ENCODE assay signal across 1 cellular context in the genomic region with DNA sequence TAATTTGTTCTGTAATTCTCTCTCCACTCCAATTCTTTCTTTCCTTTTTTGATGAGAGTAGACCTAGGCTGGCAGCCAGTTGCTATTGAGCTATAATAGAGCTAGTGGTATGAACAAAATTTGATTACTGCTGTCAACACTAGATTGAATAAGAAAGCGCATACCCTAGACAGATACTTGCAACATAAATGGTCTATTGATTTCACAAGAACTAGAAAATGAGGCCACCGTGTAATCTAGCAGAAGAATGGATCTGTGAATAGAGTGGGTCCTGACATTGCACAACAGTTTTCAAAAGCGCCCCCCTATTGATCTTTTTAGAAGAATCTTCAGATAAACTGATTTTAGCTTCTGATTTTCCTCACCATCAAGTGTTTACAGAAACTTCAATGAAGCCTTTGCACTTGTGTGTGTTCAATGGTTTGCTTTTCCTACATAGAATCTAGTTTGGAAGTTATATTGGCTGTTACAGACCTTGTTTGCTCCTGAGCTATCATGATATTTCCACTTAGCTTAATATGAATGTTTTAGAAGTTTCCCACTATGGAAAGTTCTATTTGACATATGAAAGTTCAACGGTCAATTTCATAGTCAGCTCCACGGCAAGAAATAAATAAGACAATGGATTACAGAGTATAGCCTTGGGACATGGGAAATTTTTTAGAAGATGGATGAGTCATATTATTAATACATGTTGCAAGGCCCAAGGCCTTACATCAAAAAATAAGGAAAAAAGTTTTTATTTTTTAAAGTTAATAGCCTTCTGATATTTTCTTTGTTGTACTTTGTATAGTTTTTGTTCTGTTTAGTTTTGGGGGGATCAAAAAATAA.
A peak's percentile ranks its signal among the peaks of the same experiment; 100 is the strongest.
TF ChIP-seq lines count a peak whose summit lies in the region.

No MANE protein-coding gene starts in this region.

TF ChIP-seq in HepG2, 621 proteins besides CTCF, POLR2A, EP300 and RAD21 (continued from another document and continues in another):
- TF ChIP-seq, protein P1, sequence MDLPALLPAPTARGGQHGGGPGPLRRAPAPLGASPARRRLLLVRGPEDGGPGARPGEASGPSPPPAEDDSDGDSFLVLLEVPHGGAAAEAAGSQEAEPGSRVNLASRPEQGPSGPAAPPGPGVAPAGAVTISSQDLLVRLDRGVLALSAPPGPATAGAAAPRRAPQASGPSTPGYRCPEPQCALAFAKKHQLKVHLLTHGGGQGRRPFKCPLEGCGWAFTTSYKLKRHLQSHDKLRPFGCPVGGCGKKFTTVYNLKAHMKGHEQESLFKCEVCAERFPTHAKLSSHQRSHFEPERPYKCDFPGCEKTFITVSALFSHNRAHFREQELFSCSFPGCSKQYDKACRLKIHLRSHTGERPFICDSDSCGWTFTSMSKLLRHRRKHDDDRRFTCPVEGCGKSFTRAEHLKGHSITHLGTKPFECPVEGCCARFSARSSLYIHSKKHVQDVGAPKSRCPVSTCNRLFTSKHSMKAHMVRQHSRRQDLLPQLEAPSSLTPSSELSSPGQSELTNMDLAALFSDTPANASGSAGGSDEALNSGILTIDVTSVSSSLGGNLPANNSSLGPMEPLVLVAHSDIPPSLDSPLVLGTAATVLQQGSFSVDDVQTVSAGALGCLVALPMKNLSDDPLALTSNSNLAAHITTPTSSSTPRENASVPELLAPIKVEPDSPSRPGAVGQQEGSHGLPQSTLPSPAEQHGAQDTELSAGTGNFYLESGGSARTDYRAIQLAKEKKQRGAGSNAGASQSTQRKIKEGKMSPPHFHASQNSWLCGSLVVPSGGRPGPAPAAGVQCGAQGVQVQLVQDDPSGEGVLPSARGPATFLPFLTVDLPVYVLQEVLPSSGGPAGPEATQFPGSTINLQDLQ (CRISPR knock-in tag; IDR thresholded peaks at IDR 0.05) = no peak
- TF ChIP-seq PHF21A (CRISPR knock-in tag; IDR thresholded peaks at IDR 0.05) = peak; percentile 62; the same call in 1 of the 2 replicates
- no peak for TF ChIP-seq SETDB1 (CRISPR knock-in tag; IDR thresholded peaks at IDR 0.05; ENCODE audit: borderline replicate concordance)
- TF ChIP-seq CCDC6 (CRISPR knock-in tag; IDR thresholded peaks at IDR 0.05) = no peak; the same call in 1 of the 2 replicates
- TF ChIP-seq ONECUT2 (CRISPR knock-in tag; IDR thresholded peaks at IDR 0.05) = peak; percentile 94
- TF ChIP-seq TP53 (CRISPR knock-in tag; conservative IDR thresholded peaks at IDR 0.05) = no peak
- TF ChIP-seq ZFP1 (CRISPR knock-in tag; IDR thresholded peaks at IDR 0.05) = 0 out of 2 replicates have a peak, but pooled peaks have one; percentile 32
- no peak for TF ChIP-seq ZNF274 (CRISPR knock-in tag; IDR thresholded peaks at IDR 0.05)
- no peak for TF ChIP-seq ZNF225 (CRISPR knock-in tag; IDR thresholded peaks at IDR 0.05)
- TF ChIP-seq ZNF333 (CRISPR knock-in tag; IDR thresholded peaks at IDR 0.05; ENCODE audit: borderline replicate concordance) = no peak
- TF ChIP-seq BORCS8-MEF2B (CRISPR knock-in tag; IDR thresholded peaks at IDR 0.05) = no peak
- TF ChIP-seq TARDBP (CRISPR knock-in tag; IDR thresholded peaks at IDR 0.05) = no peak; the same call in 1 of the 2 replicates
- no peak for TF ChIP-seq TCF12 (IDR thresholded peaks at IDR 0.05)
- TF ChIP-seq TCF12 (CRISPR knock-in tag; IDR thresholded peaks at IDR 0.05) = 0 out of 2 replicates have a peak, but pooled peaks have one; percentile 56
- no peak for TF ChIP-seq SATB2 (CRISPR knock-in tag; IDR thresholded peaks at IDR 0.05)
- TF ChIP-seq ZNF605 (CRISPR knock-in tag; IDR thresholded peaks at IDR 0.05) = no peak
- no peak for TF ChIP-seq DR1 (CRISPR knock-in tag; IDR thresholded peaks at IDR 0.05)
- TF ChIP-seq SP2 (CRISPR knock-in tag; IDR thresholded peaks at IDR 0.05) = no peak
- TF ChIP-seq NPAS2 (CRISPR knock-in tag; IDR thresholded peaks at IDR 0.05; ENCODE audit: borderline replicate concordance) = no peak
- TF ChIP-seq CBX1 (IDR thresholded peaks at IDR 0.05; ENCODE audit: low read depth) = no peak
- no peak for TF ChIP-seq BRD4 (CRISPR knock-in tag; IDR thresholded peaks at IDR 0.05)
- no peak for TF ChIP-seq ZFP90 (CRISPR knock-in tag; IDR thresholded peaks at IDR 0.05; ENCODE audit: borderline replicate concordance)
- peak; percentile 82; the same call in 1 of the 2 replicates for TF ChIP-seq FOXJ3 (CRISPR knock-in tag; IDR thresholded peaks at IDR 0.05; ENCODE audit: borderline replicate concordance)
- TF ChIP-seq, protein P2, sequence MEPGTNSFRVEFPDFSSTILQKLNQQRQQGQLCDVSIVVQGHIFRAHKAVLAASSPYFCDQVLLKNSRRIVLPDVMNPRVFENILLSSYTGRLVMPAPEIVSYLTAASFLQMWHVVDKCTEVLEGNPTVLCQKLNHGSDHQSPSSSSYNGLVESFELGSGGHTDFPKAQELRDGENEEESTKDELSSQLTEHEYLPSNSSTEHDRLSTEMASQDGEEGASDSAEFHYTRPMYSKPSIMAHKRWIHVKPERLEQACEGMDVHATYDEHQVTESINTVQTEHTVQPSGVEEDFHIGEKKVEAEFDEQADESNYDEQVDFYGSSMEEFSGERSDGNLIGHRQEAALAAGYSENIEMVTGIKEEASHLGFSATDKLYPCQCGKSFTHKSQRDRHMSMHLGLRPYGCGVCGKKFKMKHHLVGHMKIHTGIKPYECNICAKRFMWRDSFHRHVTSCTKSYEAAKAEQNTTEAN (CRISPR knock-in tag; conservative IDR thresholded peaks at IDR 0.05) = 0 out of 2 replicates have a peak, but pooled peaks have one; percentile 61
- no peak for TF ChIP-seq ZNF224 (CRISPR knock-in tag; IDR thresholded peaks at IDR 0.05)
- TF ChIP-seq, protein P3, sequence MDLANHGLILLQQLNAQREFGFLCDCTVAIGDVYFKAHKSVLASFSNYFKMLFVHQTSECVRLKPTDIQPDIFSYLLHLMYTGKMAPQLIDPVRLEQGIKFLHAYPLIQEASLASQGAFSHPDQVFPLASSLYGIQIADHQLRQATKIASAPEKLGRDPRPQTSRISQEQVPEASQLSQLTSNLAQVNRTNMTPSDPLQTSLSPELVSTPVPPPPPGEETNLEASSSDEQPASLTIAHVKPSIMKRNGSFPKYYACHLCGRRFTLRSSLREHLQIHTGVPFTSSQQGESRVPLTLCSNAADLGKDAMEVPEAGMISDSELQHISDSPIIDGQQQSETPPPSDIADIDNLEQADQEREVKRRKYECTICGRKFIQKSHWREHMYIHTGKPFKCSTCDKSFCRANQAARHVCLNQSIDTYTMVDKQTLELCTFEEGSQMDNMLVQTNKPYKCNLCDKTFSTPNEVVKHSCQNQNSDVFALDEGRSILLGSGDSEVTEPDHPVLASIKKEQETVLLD (CRISPR knock-in tag; IDR thresholded peaks at IDR 0.05; ENCODE audit: low read depth) = no peak
- no peak for TF ChIP-seq ZNF678 (CRISPR knock-in tag; IDR thresholded peaks at IDR 0.05)
- TF ChIP-seq, protein P4, sequence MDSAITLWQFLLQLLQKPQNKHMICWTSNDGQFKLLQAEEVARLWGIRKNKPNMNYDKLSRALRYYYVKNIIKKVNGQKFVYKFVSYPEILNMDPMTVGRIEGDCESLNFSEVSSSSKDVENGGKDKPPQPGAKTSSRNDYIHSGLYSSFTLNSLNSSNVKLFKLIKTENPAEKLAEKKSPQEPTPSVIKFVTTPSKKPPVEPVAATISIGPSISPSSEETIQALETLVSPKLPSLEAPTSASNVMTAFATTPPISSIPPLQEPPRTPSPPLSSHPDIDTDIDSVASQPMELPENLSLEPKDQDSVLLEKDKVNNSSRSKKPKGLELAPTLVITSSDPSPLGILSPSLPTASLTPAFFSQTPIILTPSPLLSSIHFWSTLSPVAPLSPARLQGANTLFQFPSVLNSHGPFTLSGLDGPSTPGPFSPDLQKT (CRISPR knock-in tag; IDR thresholded peaks at IDR 0.05; ENCODE audit: borderline replicate concordance) = no peak
- TF ChIP-seq NR2F6 (IDR thresholded peaks at IDR 0.05) = peak; percentile 65
- TF ChIP-seq NR2F6 (CRISPR knock-in tag; IDR thresholded peaks at IDR 0.05) = peak; percentile 18; the same call in 1 of the 2 replicates
- TF ChIP-seq ZSCAN22 (CRISPR knock-in tag; IDR thresholded peaks at IDR 0.05) = no peak
- no peak for TF ChIP-seq PCBP1 (IDR thresholded peaks at IDR 0.05; ENCODE audit: borderline replicate concordance, low read depth, low read length)
- TF ChIP-seq PRMT3 (CRISPR knock-in tag; IDR thresholded peaks at IDR 0.05; ENCODE audit: borderline replicate concordance, low read depth) = no peak
- TF ChIP-seq CEBPB (IDR thresholded peaks at IDR 0.05; ENCODE audit: borderline replicate concordance, low read depth, low read length) = peak; percentile 92
- TF ChIP-seq, protein P5, sequence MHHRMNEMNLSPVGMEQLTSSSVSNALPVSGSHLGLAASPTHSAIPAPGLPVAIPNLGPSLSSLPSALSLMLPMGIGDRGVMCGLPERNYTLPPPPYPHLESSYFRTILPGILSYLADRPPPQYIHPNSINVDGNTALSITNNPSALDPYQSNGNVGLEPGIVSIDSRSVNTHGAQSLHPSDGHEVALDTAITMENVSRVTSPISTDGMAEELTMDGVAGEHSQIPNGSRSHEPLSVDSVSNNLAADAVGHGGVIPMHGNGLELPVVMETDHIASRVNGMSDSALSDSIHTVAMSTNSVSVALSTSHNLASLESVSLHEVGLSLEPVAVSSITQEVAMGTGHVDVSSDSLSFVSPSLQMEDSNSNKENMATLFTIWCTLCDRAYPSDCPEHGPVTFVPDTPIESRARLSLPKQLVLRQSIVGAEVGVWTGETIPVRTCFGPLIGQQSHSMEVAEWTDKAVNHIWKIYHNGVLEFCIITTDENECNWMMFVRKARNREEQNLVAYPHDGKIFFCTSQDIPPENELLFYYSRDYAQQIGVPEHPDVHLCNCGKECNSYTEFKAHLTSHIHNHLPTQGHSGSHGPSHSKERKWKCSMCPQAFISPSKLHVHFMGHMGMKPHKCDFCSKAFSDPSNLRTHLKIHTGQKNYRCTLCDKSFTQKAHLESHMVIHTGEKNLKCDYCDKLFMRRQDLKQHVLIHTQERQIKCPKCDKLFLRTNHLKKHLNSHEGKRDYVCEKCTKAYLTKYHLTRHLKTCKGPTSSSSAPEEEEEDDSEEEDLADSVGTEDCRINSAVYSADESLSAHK (CRISPR knock-in tag; IDR thresholded peaks at IDR 0.05; ENCODE audit: borderline replicate concordance) = no peak
- no peak for TF ChIP-seq HMGA1 (CRISPR knock-in tag; conservative IDR thresholded peaks at IDR 0.05)
- TF ChIP-seq EHMT2 (IDR thresholded peaks at IDR 0.05; ENCODE audit: borderline replicate concordance, low read depth, low read length) = no peak; the same call in 1 of the 2 replicates
- peak; percentile 37; the same call in 1 of the 2 replicates for TF ChIP-seq ZMYM4 (CRISPR knock-in tag; IDR thresholded peaks at IDR 0.05)
- no peak for TF ChIP-seq KDM1A (CRISPR knock-in tag; IDR thresholded peaks at IDR 0.05)
- TF ChIP-seq, protein P6, sequence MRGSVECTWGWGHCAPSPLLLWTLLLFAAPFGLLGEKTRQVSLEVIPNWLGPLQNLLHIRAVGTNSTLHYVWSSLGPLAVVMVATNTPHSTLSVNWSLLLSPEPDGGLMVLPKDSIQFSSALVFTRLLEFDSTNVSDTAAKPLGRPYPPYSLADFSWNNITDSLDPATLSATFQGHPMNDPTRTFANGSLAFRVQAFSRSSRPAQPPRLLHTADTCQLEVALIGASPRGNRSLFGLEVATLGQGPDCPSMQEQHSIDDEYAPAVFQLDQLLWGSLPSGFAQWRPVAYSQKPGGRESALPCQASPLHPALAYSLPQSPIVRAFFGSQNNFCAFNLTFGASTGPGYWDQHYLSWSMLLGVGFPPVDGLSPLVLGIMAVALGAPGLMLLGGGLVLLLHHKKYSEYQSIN (CRISPR knock-in tag; IDR thresholded peaks at IDR 0.05; ENCODE audit: borderline replicate concordance) = no peak
- 0 out of 2 replicates have a peak, but pooled peaks have one; percentile 18 for TF ChIP-seq ZNF569 (CRISPR knock-in tag; IDR thresholded peaks at IDR 0.05; ENCODE audit: borderline replicate concordance)
- TF ChIP-seq MIER2 (CRISPR knock-in tag; IDR thresholded peaks at IDR 0.05) = no peak
- peak; percentile 71 for TF ChIP-seq ZNF331 (CRISPR knock-in tag; IDR thresholded peaks at IDR 0.05)
- TF ChIP-seq, protein P7, sequence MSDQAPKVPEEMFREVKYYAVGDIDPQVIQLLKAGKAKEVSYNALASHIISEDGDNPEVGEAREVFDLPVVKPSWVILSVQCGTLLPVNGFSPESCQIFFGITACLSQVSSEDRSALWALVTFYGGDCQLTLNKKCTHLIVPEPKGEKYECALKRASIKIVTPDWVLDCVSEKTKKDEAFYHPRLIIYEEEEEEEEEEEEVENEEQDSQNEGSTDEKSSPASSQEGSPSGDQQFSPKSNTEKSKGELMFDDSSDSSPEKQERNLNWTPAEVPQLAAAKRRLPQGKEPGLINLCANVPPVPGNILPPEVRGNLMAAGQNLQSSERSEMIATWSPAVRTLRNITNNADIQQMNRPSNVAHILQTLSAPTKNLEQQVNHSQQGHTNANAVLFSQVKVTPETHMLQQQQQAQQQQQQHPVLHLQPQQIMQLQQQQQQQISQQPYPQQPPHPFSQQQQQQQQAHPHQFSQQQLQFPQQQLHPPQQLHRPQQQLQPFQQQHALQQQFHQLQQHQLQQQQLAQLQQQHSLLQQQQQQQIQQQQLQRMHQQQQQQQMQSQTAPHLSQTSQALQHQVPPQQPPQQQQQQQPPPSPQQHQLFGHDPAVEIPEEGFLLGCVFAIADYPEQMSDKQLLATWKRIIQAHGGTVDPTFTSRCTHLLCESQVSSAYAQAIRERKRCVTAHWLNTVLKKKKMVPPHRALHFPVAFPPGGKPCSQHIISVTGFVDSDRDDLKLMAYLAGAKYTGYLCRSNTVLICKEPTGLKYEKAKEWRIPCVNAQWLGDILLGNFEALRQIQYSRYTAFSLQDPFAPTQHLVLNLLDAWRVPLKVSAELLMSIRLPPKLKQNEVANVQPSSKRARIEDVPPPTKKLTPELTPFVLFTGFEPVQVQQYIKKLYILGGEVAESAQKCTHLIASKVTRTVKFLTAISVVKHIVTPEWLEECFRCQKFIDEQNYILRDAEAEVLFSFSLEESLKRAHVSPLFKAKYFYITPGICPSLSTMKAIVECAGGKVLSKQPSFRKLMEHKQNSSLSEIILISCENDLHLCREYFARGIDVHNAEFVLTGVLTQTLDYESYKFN (CRISPR knock-in tag; conservative IDR thresholded peaks at IDR 0.05) = peak; percentile 77
- TF ChIP-seq ZNF264 (CRISPR knock-in tag; IDR thresholded peaks at IDR 0.05) = no peak
- TF ChIP-seq, protein P8, sequence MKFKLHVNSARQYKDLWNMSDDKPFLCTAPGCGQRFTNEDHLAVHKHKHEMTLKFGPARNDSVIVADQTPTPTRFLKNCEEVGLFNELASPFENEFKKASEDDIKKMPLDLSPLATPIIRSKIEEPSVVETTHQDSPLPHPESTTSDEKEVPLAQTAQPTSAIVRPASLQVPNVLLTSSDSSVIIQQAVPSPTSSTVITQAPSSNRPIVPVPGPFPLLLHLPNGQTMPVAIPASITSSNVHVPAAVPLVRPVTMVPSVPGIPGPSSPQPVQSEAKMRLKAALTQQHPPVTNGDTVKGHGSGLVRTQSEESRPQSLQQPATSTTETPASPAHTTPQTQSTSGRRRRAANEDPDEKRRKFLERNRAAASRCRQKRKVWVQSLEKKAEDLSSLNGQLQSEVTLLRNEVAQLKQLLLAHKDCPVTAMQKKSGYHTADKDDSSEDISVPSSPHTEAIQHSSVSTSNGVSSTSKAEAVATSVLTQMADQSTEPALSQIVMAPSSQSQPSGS (CRISPR knock-in tag; IDR thresholded peaks at IDR 0.05) = 0 out of 2 replicates have a peak, but pooled peaks have one; percentile 53
- peak; percentile 97 for TF ChIP-seq ISL2 (CRISPR knock-in tag; IDR thresholded peaks at IDR 0.05)
- TF ChIP-seq, protein P9, sequence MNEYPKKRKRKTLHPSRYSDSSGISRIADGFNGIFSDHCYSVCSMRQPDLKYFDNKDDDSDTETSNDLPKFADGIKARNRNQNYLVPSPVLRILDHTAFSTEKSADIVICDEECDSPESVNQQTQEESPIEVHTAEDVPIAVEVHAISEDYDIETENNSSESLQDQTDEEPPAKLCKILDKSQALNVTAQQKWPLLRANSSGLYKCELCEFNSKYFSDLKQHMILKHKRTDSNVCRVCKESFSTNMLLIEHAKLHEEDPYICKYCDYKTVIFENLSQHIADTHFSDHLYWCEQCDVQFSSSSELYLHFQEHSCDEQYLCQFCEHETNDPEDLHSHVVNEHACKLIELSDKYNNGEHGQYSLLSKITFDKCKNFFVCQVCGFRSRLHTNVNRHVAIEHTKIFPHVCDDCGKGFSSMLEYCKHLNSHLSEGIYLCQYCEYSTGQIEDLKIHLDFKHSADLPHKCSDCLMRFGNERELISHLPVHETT (CRISPR knock-in tag; conservative IDR thresholded peaks at IDR 0.05) = no peak
